In genomic region chr12:120117961-120118709, GRCh38 we compare ENCODE assay signal across 8 cellular contexts. TPM values are rescaled to one million over a fixed set of nuclear protein-coding genes. Genes with fewer than 3 reads are reported as not detected.
DNase-seq lines count a peak whose midpoint lies in the region; TF ChIP-seq lines count a peak whose summit lies in the region.

No MANE protein-coding gene starts in this region.

- H3K4me3 ChIP-seq in adrenal gland (peak overlapping the region in 2 of 4 donors; percentile 60 to 73), kidney epithelial cell (ENCODE audit: low read depth, low read length) (peak overlapping the region; percentile 61)

- H3K9me3 Mint-ChIP-seq in HFFc6 (no peaks in the 10 kb centered on the region), type B pancreatic cell (no peaks in the 10 kb centered on the region)

- peak overlapping the region; percentile 90 for H3K4me3 Mint-ChIP-seq in HFFc6
- H3K4me3 Mint-ChIP-seq in type B pancreatic cell = peak overlapping the region; percentile 92

- H3K4me1 Mint-ChIP-seq in HFFc6 (ENCODE audit: low read depth) (peaks cover 58% of the 10 kb centered on the region), type B pancreatic cell (ENCODE audit: unreplicated experiment) (peaks cover 39% of the 10 kb centered on the region)

- H3K27me3 Mint-ChIP-seq in HFFc6 (ENCODE audit: insufficient read depth) (peaks cover 6% of the 10 kb centered on the region; the same call in 1 of the 2 replicates), type B pancreatic cell (no peaks in the 10 kb centered on the region)

- peak overlapping the region; percentile 82 for H3K27ac Mint-ChIP-seq in HFFc6
- H3K27ac Mint-ChIP-seq in type B pancreatic cell = peak overlapping the region; percentile 94

- no peak for TF ChIP-seq CTCF in HFFc6 (IDR thresholded peaks at IDR 0.05)
- no peak for TF ChIP-seq CTCF in adrenal gland (IDR thresholded peaks at IDR 0.05)
- TF ChIP-seq CTCF in kidney epithelial cell (IDR thresholded peaks at IDR 0.05; ENCODE audit: insufficient read depth, low read length, poor library complexity, severe bottlenecking) = no peak
- no peak for TF ChIP-seq CTCF in type B pancreatic cell (conservative IDR thresholded peaks at IDR 0.05)

- TF ChIP-seq POLR2A in adrenal gland (IDR thresholded peaks at IDR 0.05) = no peak

- H3K36me3 Mint-ChIP-seq in HFFc6 (ENCODE audit: low read depth) (peaks cover 23% of the 10 kb centered on the region), type B pancreatic cell (peaks cover 16% of the 10 kb centered on the region)

- WGBS in adrenal gland, 4 donors = 36 to 37% (median 36%) methylated on average over 15 to 16 of the region's 16 CpGs

- DNase-seq in AG08395 (ENCODE audit: low spot score) (peak; percentile 30), HFFc6 (peak; percentile 65), adrenal gland (peak in 3 of 7 donors; percentile 28 to 43 (median 38)), kidney epithelial cell (ENCODE audit: low read depth) (no peak), type B pancreatic cell (ENCODE audit: extremely low spot score, unreplicated experiment) (no peak), hippocampal formation (lab: John Stamatoyannopoulos, UW) (no peak), NOMO-1 treated with dmso at 0.1 percent for 144 hours (lab: John Stamatoyannopoulos, UW; ENCODE audit: unreplicated experiment) (no peak)
- DNase-seq in stimulated activated CD4-positive, alpha-beta T cell treated with anti-CD3 and anti-CD28 coated beads, Interleukin-4, amount 100 ng/mL, for 24 hours = no peak

- peak overlapping the region; percentile 48 to 93 (median 61) for H3K27ac ChIP-seq in adrenal gland

- H3K4me1 ChIP-seq in adrenal gland (replicated peaks in 1 of 2) = peaks cover 29 to 48% of the 10 kb centered on the region in 2 donors

- H3K27me3 ChIP-seq in adrenal gland = no peaks in the 10 kb centered on the region
- no peaks in the 10 kb centered on the region for H3K27me3 ChIP-seq in kidney epithelial cell (ENCODE audit: control insufficient read depth, insufficient read depth, low read length)

- intact Hi-C loops in adrenal gland (cut with DNase I) = no loop called here

- H3K36me3 ChIP-seq in adrenal gland (replicated peaks in 1 of 2) (peaks cover 0 to 8% of the 10 kb centered on the region in 2 donors), kidney epithelial cell (ENCODE audit: control insufficient read depth, insufficient read depth, low read length) (no peaks in the 10 kb centered on the region)

- no peaks in the 10 kb centered on the region for H3K9me3 ChIP-seq in adrenal gland (replicated peaks in 1 of 3)

RNA-seq across cellular contexts. Expression of gene RAB35, which starts 1.6 kb away (rescaled TPM):
- 10 to 100 TPM; 50.5 to 62.0 (median 55.3) TPM for total RNA-seq in HFFc6 (2021; fragmentation: NEBNext Ultra II Directional; extraction: Animal tissue kit (Norgen Biotek cat#: 25700))
- total RNA-seq in adrenal gland (10 to 100 TPM; 18.1 to 49.5 (median 31.8) TPM), kidney epithelial cell (29.3 and 32.8 TPM in 2 replicates), type B pancreatic cell (ENCODE audit: low replicate concordance) (42.3 and 47.1 TPM in 2 replicates)
- 10 to 100 TPM; 13.5 to 30.6 (median 20.5) TPM for polyA plus RNA-seq in adrenal gland

Comparison
In these comparisons a context has a peak if more than half of its experiments do, and no peak if none do; other contexts are left out.
1. DNase-seq: peak in AG08395 (single experiment) and HFFc6 (single experiment); none in kidney epithelial cell (single experiment), type B pancreatic cell (single experiment), hippocampal formation (0 of 2), stimulated activated CD4-positive, alpha-beta T cell treated with anti-CD3 and anti-CD28 coated beads, Interleukin-4, amount 100 ng/mL, for 24 hours (single experiment) and NOMO-1 treated with dmso at 0.1 percent for 144 hours (single experiment).